ENCODE assay signal across 27 cellular contexts in genomic region chr13:99902657-99903056, GRCh38.
"Had no signal": no experiment of that assay in that cellular context is flagged by ENCODE, and none has a peak within 500 bp of the region (broad histone marks: within the 10 kb centered on the region; RNA-seq: fewer than 3 reads in every experiment).

No MANE protein-coding gene starts in this region.

- H3K27me3 ChIP-seq: pancreas, right lobe of liver had no signal

- H3K27ac Mint-ChIP-seq: effector memory CD8-positive, alpha-beta T cell; progenitor cell of endocrine pancreas had no signal

- H3K9me3 Mint-ChIP-seq: effector memory CD8-positive, alpha-beta T cell; naive thymus-derived CD8-positive, alpha-beta T cell; stimulated activated naive CD8-positive, alpha-beta T cell treated with anti-CD3 and anti-CD28 coated beads, Interleukin-15, amount 100 ng/mL, for 72 hours had no signal

- DNase-seq: cerebellar nuclear complex; cortex of kidney; effector memory CD8-positive, alpha-beta T cell; foreskin fibroblast; gastrocnemius medialis; head of caudate nucleus; left ventricle myocardium superior; mesenchymal stem cell; midbrain; naive thymus-derived CD8-positive, alpha-beta T cell; nucleus accumbens; pancreas; right lobe of liver; small intestine; stimulated activated CD4-positive, alpha-beta T cell treated with anti-CD3 and anti-CD28 coated beads, Interleukin-15, amount 100 ng/mL, for 24 hours; stimulated activated CD4-positive, alpha-beta T cell treated with anti-CD3 and anti-CD28 coated beads, Interleukin-2, amount 100 ng/mL, for 48 hours; stimulated activated naive CD4-positive, alpha-beta T cell; stimulated activated naive CD8-positive, alpha-beta T cell treated with anti-CD3 and anti-CD28 coated beads, Interleukin-15, amount 100 ng/mL, for 72 hours; transverse colon; upper lobe of right lung; uterus had no signal

- H3K4me1 ChIP-seq: gastrocnemius medialis, pancreas, suprapubic skin, transverse colon, upper lobe of right lung, uterus had no signal

- H3K4me3 ChIP-seq: gastrocnemius medialis, lung, pancreas, right lobe of liver, suprapubic skin, transverse colon, upper lobe of right lung, uterus had no signal

- H3K9me3 ChIP-seq: gastrocnemius medialis, pancreas, right lobe of liver, suprapubic skin, transverse colon, upper lobe of right lung, uterus had no signal

- H3K4me3 Mint-ChIP-seq: effector memory CD8-positive, alpha-beta T cell; naive thymus-derived CD8-positive, alpha-beta T cell; stimulated activated naive CD8-positive, alpha-beta T cell treated with anti-CD3 and anti-CD28 coated beads, Interleukin-15, amount 100 ng/mL, for 72 hours had no signal

- H3K36me3 ChIP-seq: gastrocnemius medialis, pancreas, right lobe of liver, suprapubic skin, transverse colon, upper lobe of right lung, uterus had no signal

- H3K27ac ChIP-seq: epithelial cell of prostate, gastrocnemius medialis, pancreas, right lobe of liver, suprapubic skin, transverse colon, upper lobe of right lung, uterus had no signal

- FAIRE-seq: keratinocyte, pancreas, small intestine had no signal

- ATAC-seq: effector memory CD8-positive, alpha-beta T cell; esophagus mucosa; gastrocnemius medialis; left ventricle myocardium superior; naive thymus-derived CD8-positive, alpha-beta T cell; pancreas; right lobe of liver; stimulated activated naive CD8-positive, alpha-beta T cell treated with anti-CD3 and anti-CD28 coated beads, Interleukin-15, amount 100 ng/mL, for 72 hours; upper lobe of right lung had no signal
